Comparison of ENCODE assay signal across 16 cellular contexts in genomic region chr1:170700842-170701305, GRCh38. TPM values are rescaled to one million over a fixed set of nuclear protein-coding genes. Genes with fewer than 3 reads are reported as not detected.
DNase-seq lines count a peak whose midpoint lies in the region; TF ChIP-seq lines count a peak whose summit lies in the region.
"Had no signal": no experiment of that assay in that cellular context is flagged by ENCODE, and none has a peak within 500 bp of the region (broad histone marks: within the 10 kb centered on the region; RNA-seq: fewer than 3 reads in every experiment).

No MANE protein-coding gene starts in this region.

- H3K4me3 Mint-ChIP-seq in CD8-positive, alpha-beta memory T cell = no peak overlapping the region
- no peak overlapping the region for H3K4me3 Mint-ChIP-seq in activated CD4-positive, alpha-beta T cell treated with anti-CD3 and anti-CD28 coated beads, Interleukin-2, amount 10 ng/mL, durations not matched to agents 24 days and 14 days
- H3K4me3 Mint-ChIP-seq: activated T-helper 1 cell treated with anti-CD3 and anti-CD28 coated beads, Interleukin-12 subunit alpha, Interleukin-12 subunit beta, Interleukin-2, Interleukin-4 antibody, amounts not matched to agents 30 ng/mL and 10 ng/mL and 1 ng/mL, durations not matched to agents 14 hours and 24 hours and 36 hours; CD4-positive, CD25-positive, alpha-beta regulatory T cell; mesothelial cell of epicardium; stimulated activated naive CD8-positive, alpha-beta T cell treated with anti-CD3 and anti-CD28 coated beads, Interleukin-15, amount 100 ng/mL, for 72 hours had no signal

- H3K9me3 ChIP-seq in adipocyte (ENCODE audit: control insufficient read depth, low read length) = no peaks in the 10 kb centered on the region
- H3K9me3 ChIP-seq in CD8-positive, alpha-beta memory T cell (ENCODE audit: low read length) = no peaks in the 10 kb centered on the region
- H3K9me3 ChIP-seq: HAP-1, neutrophil, spleen had no signal

- intact Hi-C loops in activated CD4-positive, alpha-beta T cell treated with anti-CD3 and anti-CD28 coated beads, Interleukin-2, amount 10 ng/mL, durations not matched to agents 24 days and 14 days (cut with micrococcal nuclease) = no loop called here

- H3K36me3 Mint-ChIP-seq in CD8-positive, alpha-beta memory T cell = no peaks in the 10 kb centered on the region
- no peaks in the 10 kb centered on the region for H3K36me3 Mint-ChIP-seq in activated CD4-positive, alpha-beta T cell treated with anti-CD3 and anti-CD28 coated beads, Interleukin-2, amount 10 ng/mL, durations not matched to agents 24 days and 14 days (ENCODE audit: low read depth)
- H3K36me3 Mint-ChIP-seq: CD4-positive, CD25-positive, alpha-beta regulatory T cell; mesothelial cell of epicardium had no signal

- H3K4me1 Mint-ChIP-seq in CD8-positive, alpha-beta memory T cell = no peaks in the 10 kb centered on the region
- H3K4me1 Mint-ChIP-seq in activated CD4-positive, alpha-beta T cell treated with anti-CD3 and anti-CD28 coated beads, Interleukin-2, amount 10 ng/mL, durations not matched to agents 24 days and 14 days = no peaks in the 10 kb centered on the region
- H3K4me1 Mint-ChIP-seq: CD4-positive, CD25-positive, alpha-beta regulatory T cell; stimulated activated naive CD8-positive, alpha-beta T cell treated with anti-CD3 and anti-CD28 coated beads, Interleukin-15, amount 100 ng/mL, for 72 hours had no signal

- CTCF ChIA-PET in CD8-positive, alpha-beta memory T cell (lab: Charles Lee) = no interaction called here

- H3K27ac ChIP-seq in CD8-positive, alpha-beta memory T cell (ENCODE audit: low read depth, low read length) = no peak overlapping the region
- H3K27ac ChIP-seq: neutrophil, spleen had no signal

- peak overlapping the region; percentile 16 for H3K9ac ChIP-seq in adipocyte (ENCODE audit: low read length)

- no peak for TF ChIP-seq CTCF in fibroblast of the aortic adventitia (IDR thresholded peaks at IDR 0.05; ENCODE audit: insufficient read depth, low read length)

- no peaks in the 10 kb centered on the region for H3K27me3 ChIP-seq in adipocyte (replicated peaks; ENCODE audit: control insufficient read depth, insufficient read depth, low read length)
- no peaks in the 10 kb centered on the region for H3K27me3 ChIP-seq in CD8-positive, alpha-beta memory T cell (ENCODE audit: insufficient read depth, low read length, poor library complexity, severe bottlenecking)
- H3K27me3 ChIP-seq: neutrophil had no signal

- no peaks in the 10 kb centered on the region for H3K9me3 Mint-ChIP-seq in CD8-positive, alpha-beta memory T cell
- H3K9me3 Mint-ChIP-seq in activated CD4-positive, alpha-beta T cell treated with anti-CD3 and anti-CD28 coated beads, Interleukin-2, amount 10 ng/mL, durations not matched to agents 24 days and 14 days = no peaks in the 10 kb centered on the region
- H3K9me3 Mint-ChIP-seq: activated T-helper 1 cell treated with anti-CD3 and anti-CD28 coated beads, Interleukin-12 subunit alpha, Interleukin-12 subunit beta, Interleukin-2, Interleukin-4 antibody, amounts not matched to agents 30 ng/mL and 10 ng/mL and 1 ng/mL, durations not matched to agents 14 hours and 24 hours and 36 hours; mesothelial cell of epicardium; stimulated activated naive CD8-positive, alpha-beta T cell treated with anti-CD3 and anti-CD28 coated beads, Interleukin-15, amount 100 ng/mL, for 72 hours had no signal

- H3K4me1 ChIP-seq in adipocyte (ENCODE audit: control insufficient read depth, insufficient read depth, low read length) = peaks cover 83% of the 10 kb centered on the region
- H3K4me1 ChIP-seq in CD8-positive, alpha-beta memory T cell (ENCODE audit: insufficient read depth, low read length) = no peaks in the 10 kb centered on the region
- H3K4me1 ChIP-seq: spleen had no signal

- H3K27ac Mint-ChIP-seq in CD8-positive, alpha-beta memory T cell = no peak overlapping the region
- H3K27ac Mint-ChIP-seq in activated CD4-positive, alpha-beta T cell treated with anti-CD3 and anti-CD28 coated beads, Interleukin-2, amount 10 ng/mL, durations not matched to agents 24 days and 14 days = no peak overlapping the region
- H3K27ac Mint-ChIP-seq: activated T-helper 1 cell treated with anti-CD3 and anti-CD28 coated beads, Interleukin-12 subunit alpha, Interleukin-12 subunit beta, Interleukin-2, Interleukin-4 antibody, amounts not matched to agents 30 ng/mL and 10 ng/mL and 1 ng/mL, durations not matched to agents 14 hours and 24 hours and 36 hours; CD4-positive, CD25-positive, alpha-beta regulatory T cell; mesothelial cell of epicardium; stimulated activated naive CD8-positive, alpha-beta T cell treated with anti-CD3 and anti-CD28 coated beads, Interleukin-15, amount 100 ng/mL, for 72 hours had no signal

- POLR2A ChIA-PET in CD8-positive, alpha-beta memory T cell (lab: Charles Lee) = no interaction called here

- DNase-seq in HCEC 1CT (peak; percentile 63), adipocyte (ENCODE audit: low read depth) (peak; percentile 65), fibroblast of the aortic adventitia (ENCODE audit: low read depth) (peak; percentile 62), stromal cell of bone marrow (ENCODE audit: low read depth) (peak; percentile 78), NCI-H774 (lab: John Stamatoyannopoulos, UW) (no peak)
- DNase-seq in CD8-positive, alpha-beta memory T cell = no peak
- DNase-seq in activated CD4-positive, alpha-beta T cell treated with anti-CD3 and anti-CD28 coated beads, Interleukin-2, amount 10 ng/mL, durations not matched to agents 24 days and 14 days = no peak
- DNase-seq: CD4-positive, CD25-positive, alpha-beta regulatory T cell; NCI-H1092 treated with DMSO at 0.1 percent for 48 hours; NK-92 treated with Interleukin-12 subunit alpha and Interleukin-12 subunit beta, amount 100 ng/mL, for 24 hours; spleen; stimulated activated naive CD8-positive, alpha-beta T cell treated with anti-CD3 and anti-CD28 coated beads, Interleukin-15, amount 100 ng/mL, for 72 hours had no signal

- peaks cover 13% of the 10 kb centered on the region for H3K36me3 ChIP-seq in adipocyte (ENCODE audit: control insufficient read depth, insufficient read depth, low read length, severe bottlenecking)
- no peaks in the 10 kb centered on the region for H3K36me3 ChIP-seq in CD8-positive, alpha-beta memory T cell (ENCODE audit: insufficient read depth, low read length)
- H3K36me3 ChIP-seq: HAP-1, neutrophil, spleen had no signal

- H3K27me3 Mint-ChIP-seq in CD8-positive, alpha-beta memory T cell = peaks cover 7 to 21% of the 10 kb centered on the region in 2 donors
- H3K27me3 Mint-ChIP-seq in activated CD4-positive, alpha-beta T cell treated with anti-CD3 and anti-CD28 coated beads, Interleukin-2, amount 10 ng/mL, durations not matched to agents 24 days and 14 days = no peaks in the 10 kb centered on the region
- H3K27me3 Mint-ChIP-seq: CD4-positive, CD25-positive, alpha-beta regulatory T cell had no signal

- no peak overlapping the region for H3K4me3 ChIP-seq in adipocyte (ENCODE audit: low read length)
- no peak overlapping the region for H3K4me3 ChIP-seq in fibroblast of the aortic adventitia (ENCODE audit: low read depth, low read length)
- no peak overlapping the region for H3K4me3 ChIP-seq in CD8-positive, alpha-beta memory T cell (ENCODE audit: low read length)
- H3K4me3 ChIP-seq: HAP-1, spleen had no signal

RNA-seq across cellular contexts. Expression of gene PRRX1, which starts 36.9 kb away (rescaled TPM):
- 411 and 679 TPM in 2 replicates for total RNA-seq in fibroblast of the aortic adventitia (ENCODE audit: low replicate concordance)
- total RNA-seq in CD8-positive, alpha-beta memory T cell = not detected
- polyA plus RNA-seq in CD8-positive, alpha-beta memory T cell = not detected
- not detected in 2 replicates for total RNA-seq in activated CD4-positive, alpha-beta T cell treated with anti-CD3 and anti-CD28 coated beads, Interleukin-2, amount 10 ng/mL, durations not matched to agents 24 days and 14 days
- total RNA-seq: activated T-helper 1 cell treated with anti-CD3 and anti-CD28 coated beads, Interleukin-12 subunit alpha, Interleukin-12 subunit beta, Interleukin-2, Interleukin-4 antibody, amounts not matched to agents 30 ng/mL and 10 ng/mL and 1 ng/mL, durations not matched to agents 14 hours and 24 hours and 36 hours; CD4-positive, CD25-positive, alpha-beta regulatory T cell had no signal

Comparison
In these comparisons a context has a peak if more than half of its experiments do, and no peak if none do; other contexts are left out.
1. DNase-seq: peak in HCEC 1CT (single experiment), adipocyte (single experiment), fibroblast of the aortic adventitia (single experiment) and stromal cell of bone marrow (single experiment); none in NCI-H774 (single experiment), CD8-positive, alpha-beta memory T cell (0 of 5) and activated CD4-positive, alpha-beta T cell treated with anti-CD3 and anti-CD28 coated beads, Interleukin-2, amount 10 ng/mL, durations not matched to agents 24 days and 14 days (single experiment).
2. RNA of gene PRRX1, which starts 36.9 kb away (total RNA-seq): 411 to 679 TPM in fibroblast of the aortic adventitia; not detected in CD8-positive, alpha-beta memory T cell and not detected in activated CD4-positive, alpha-beta T cell treated with anti-CD3 and anti-CD28 coated beads, Interleukin-2, amount 10 ng/mL, durations not matched to agents 24 days and 14 days; every median in the first group is over 100 times any median in the second.